26 cellular contexts compared by ENCODE assay signal in genomic region chr16:22428654-22429053, GRCh38.
"Had no signal": no experiment of that assay in that cellular context is flagged by ENCODE, and none has a peak within 500 bp of the region (broad histone marks: within the 10 kb centered on the region; RNA-seq: fewer than 3 reads in every experiment).

No MANE protein-coding gene starts in this region.

- H3K4me3 ChIP-seq: coronary artery, esophagus squamous epithelium, gastrocnemius medialis, lower lobe of right lung, mucosa of descending colon, sigmoid colon, smooth muscle cell, thoracic aorta had no signal

- H3K9me3 ChIP-seq: esophagus squamous epithelium, gastrocnemius medialis, lower lobe of right lung, mucosa of descending colon, sigmoid colon, thoracic aorta had no signal

- H3K27me3 ChIP-seq: esophagus squamous epithelium, gastrocnemius medialis, sigmoid colon had no signal

- ATAC-seq: activated CD4-positive, CD25-positive, alpha-beta regulatory T cell treated with anti-CD3 and anti-CD28 coated beads, Interleukin-2, amount 50 U/mL, for 24 hours; activated CD8-positive, alpha-beta T cell treated with anti-CD3 and anti-CD28 coated beads, Interleukin-2, amount 10 ng/mL, durations not matched to agents 7 days and 5 days; activated T-cell treated with anti-CD3 and anti-CD28 coated beads, Interleukin-2, amount 50 U/mL, for 4 hours; gastrocnemius medialis; lower lobe of right lung; mucosa of descending colon; SK-N-SH treated with all-trans-retinoic acid at 6 μM for 48 hours; stimulated activated naive B cell treated with anti-CD40 and anti-IgM and Interleukin-4, amounts not matched to agents 10 μg/mL and 1 μg/mL and 100 μg/mL, for 72 hours; T-cell had no signal

- H3K27ac ChIP-seq: coronary artery, esophagus squamous epithelium, gastrocnemius medialis, lower lobe of right lung, sigmoid colon, thoracic aorta, VCaP had no signal

- DNase-seq: activated CD4-positive, alpha-beta T cell treated with anti-CD3 and anti-CD28 coated beads, Interleukin-2, amount 50 U/mL, for 1 hour; activated CD8-positive, alpha-beta T cell treated with anti-CD3 and anti-CD28 coated beads, Interleukin-2, amount 10 ng/mL, durations not matched to agents 7 days and 5 days; activated naive CD4-positive, alpha-beta T cell treated with anti-CD3 and anti-CD28 coated beads for 36 hours; activated naive CD8-positive, alpha-beta T cell treated with anti-CD3 and anti-CD28 coated beads, Interleukin-2, amount 10 ng/mL, durations not matched to agents 7 days and 5 days; activated T-cell treated with anti-CD3 and anti-CD28 coated beads, Interleukin-2, amount 50 U/mL, for 4 hours; central memory CD4-positive, alpha-beta T cell; endodermal cell; esophagus squamous epithelium; gastrocnemius medialis; hypothalamus; left cardiac atrium; lower lobe of right lung; mesendoderm; mucosa of descending colon; nephron progenitor cell; nucleus accumbens; sigmoid colon; stimulated activated CD4-positive, alpha-beta T cell treated with anti-CD3 and anti-CD28 coated beads, Interleukin-15, amount 100 ng/mL, for 24 hours; stimulated activated naive B cell treated with anti-CD40 and anti-IgM and Interleukin-4, amounts not matched to agents 10 μg/mL and 1 μg/mL and 100 μg/mL, for 72 hours; T-cell had no signal
